In the genomic region with DNA sequence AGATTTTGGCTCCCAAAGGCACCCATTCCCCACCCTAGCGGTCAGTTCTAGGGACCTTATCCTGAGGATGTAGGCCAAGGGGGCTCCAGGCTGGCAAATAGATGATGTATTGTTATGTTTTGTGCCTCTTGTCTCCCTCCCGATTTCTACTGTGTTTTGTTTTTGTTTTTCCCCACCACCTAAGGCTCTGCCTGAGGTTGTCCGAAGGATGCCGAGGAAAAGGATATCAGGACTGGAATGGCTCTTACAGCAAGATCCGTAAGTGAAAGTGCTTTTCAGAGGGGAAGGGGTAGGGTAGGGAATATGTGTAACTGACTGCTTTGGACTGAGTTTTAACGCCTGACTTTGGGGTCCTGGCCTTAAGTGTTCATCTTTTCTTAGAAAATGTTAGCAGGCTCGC, we compare ENCODE assay signal across 21 cellular contexts. TPM values are rescaled to one million over a fixed set of nuclear protein-coding genes. Genes with fewer than 3 reads are reported as not detected.
DNase-seq lines count a peak whose midpoint lies in the region; ATAC-seq, FAIRE-seq and TF ChIP-seq lines count a peak whose summit lies in the region.
"Had no signal": no experiment of that assay in that cellular context is flagged by ENCODE, and none has a peak within 500 bp of the region (broad histone marks: within the 10 kb centered on the region; RNA-seq: fewer than 3 reads in every experiment).

No MANE protein-coding gene starts in this region.

- no TSS peak for BruUV-seq in HepG2 (replicated peaks; lab: Mats Ljungman, UMichigan)

- peaks cover 10% of the 10 kb centered on the region for H3K36me3 Mint-ChIP-seq in activated CD8-positive, alpha-beta T cell treated with anti-CD3 and anti-CD28 coated beads for 36 hours (ENCODE audit: low read depth)

- H3K27me3 ChIP-seq in HepG2 (ENCODE audit: control insufficient read depth in 1 of 2, insufficient read depth in 2 of 2, low read length in 2 of 2) (peaks cover 0 to 26% of the 10 kb centered on the region in 2 experiments; a peak in 3 of 5 replicates), right lobe of liver (peaks cover 3 to 46% of the 10 kb centered on the region in 2 donors), layer of hippocampus (ENCODE audit: control insufficient read depth, insufficient read depth, low read length) (peaks cover 18% of the 10 kb centered on the region)

- H2AFZ ChIP-seq in HepG2 (ENCODE audit: low read length): peak overlapping the region; percentile 8

- H3K27me3 Mint-ChIP-seq in activated CD8-positive, alpha-beta T cell treated with anti-CD3 and anti-CD28 coated beads for 36 hours: peaks cover 61% of the 10 kb centered on the region

- POLR2A ChIA-PET in HepG2 (lab: Yijun Ruan, JAX): no interaction called here
- POLR2A ChIA-PET in activated CD8-positive, alpha-beta T cell treated with anti-CD3 and anti-CD28 coated beads for 36 hours (lab: Charles Lee): no interaction called here

- DNase-seq in HepG2 (ENCODE audit: low spot score) (no peak), right lobe of liver (no peak), NCI-H1048 (lab: John Stamatoyannopoulos, UW) (no peak)
- DNase-seq in activated CD8-positive, alpha-beta T cell treated with anti-CD3 and anti-CD28 coated beads for 36 hours: no peak
- DNase-seq: activated CD4-positive, alpha-beta T cell treated with anti-CD3 and anti-CD28 coated beads, Interleukin-2, amount 50 U/mL, for 48 hours; erythroblast; left colon; midbrain; NCI-H1436; NCI-H226; stimulated activated naive CD4-positive, alpha-beta T cell treated with Interleukin-2 at 50 U/mL for 16 hours; trophoblast cell had no signal

- no peaks in the 10 kb centered on the region for H4K20me1 ChIP-seq in HepG2 (ENCODE audit: insufficient read depth, low read length)

- no peak for TF ChIP-seq CTCF in HepG2 (CRISPR knock-in tag; IDR thresholded peaks at IDR 0.05)
- TF ChIP-seq CTCF in right lobe of liver (IDR thresholded peaks at IDR 0.05): no peak
- no peak for TF ChIP-seq CTCF in WI38 (IDR thresholded peaks at IDR 0.05; ENCODE audit: low read depth, low read length)
- no peak for TF ChIP-seq CTCF in activated CD8-positive, alpha-beta T cell treated with anti-CD3 and anti-CD28 coated beads for 36 hours (IDR thresholded peaks at IDR 0.05)

- H3K9ac ChIP-seq in HepG2 (ENCODE audit: insufficient read depth, low read depth, low read length): no peak overlapping the region

- no peaks in the 10 kb centered on the region for H3K4me1 Mint-ChIP-seq in activated CD8-positive, alpha-beta T cell treated with anti-CD3 and anti-CD28 coated beads for 36 hours (ENCODE audit: low read depth)
- H3K4me1 Mint-ChIP-seq: activated naive CD4-positive, alpha-beta T cell treated with anti-CD3 and anti-CD28 coated beads, Interleukin-2, amount 50 U/mL, for 24 hours; neural crest cell had no signal

- 9% methylated on average over 7 of the region's 7 CpGs for WGBS in HepG2 (ENCODE audit: low lambda C conversion rate)
- WGBS in right lobe of liver (ENCODE audit: insufficient coverage, low coverage, low lambda C conversion rate, missing lambda C conversion rate): 3% methylated on average over 7 of the region's 7 CpGs

- H3K27ac Mint-ChIP-seq in activated CD8-positive, alpha-beta T cell treated with anti-CD3 and anti-CD28 coated beads for 36 hours: no peak overlapping the region
- H3K27ac Mint-ChIP-seq: activated naive CD4-positive, alpha-beta T cell treated with anti-CD3 and anti-CD28 coated beads, Interleukin-2, amount 50 U/mL, for 24 hours had no signal

- peaks cover 7% of the 10 kb centered on the region for H3K9me3 Mint-ChIP-seq in activated CD8-positive, alpha-beta T cell treated with anti-CD3 and anti-CD28 coated beads for 36 hours

- H3K4me3 ChIP-seq in HepG2 (replicated peaks in 1 of 3; ENCODE audit: insufficient read depth in 1 of 3, low read depth in 2 of 3, low read length in 3 of 3): no peak overlapping the region
- no peak overlapping the region for H3K4me3 ChIP-seq in right lobe of liver
- H3K4me3 ChIP-seq in WI38 (ENCODE audit: low read depth, low read length): peak overlapping the region; percentile 24; the same call in 1 of the 2 replicates
- H3K4me3 ChIP-seq: breast epithelium, right atrium auricular region had no signal

- H3K4me2 ChIP-seq in HepG2 (ENCODE audit: low read depth, low read length): peak overlapping the region; percentile 18

- H3K36me3 ChIP-seq in HepG2 (replicated peaks in 1 of 2; ENCODE audit: control insufficient read depth in 1 of 2, insufficient read depth in 2 of 2, low read length in 2 of 2): no peaks in the 10 kb centered on the region
- no peaks in the 10 kb centered on the region for H3K36me3 ChIP-seq in right lobe of liver
- H3K36me3 ChIP-seq: breast epithelium, right atrium auricular region had no signal

- no peak overlapping the region for H3K4me3 Mint-ChIP-seq in activated CD8-positive, alpha-beta T cell treated with anti-CD3 and anti-CD28 coated beads for 36 hours
- H3K4me3 Mint-ChIP-seq: activated naive CD4-positive, alpha-beta T cell treated with anti-CD3 and anti-CD28 coated beads, Interleukin-2, amount 50 U/mL, for 24 hours; neural crest cell had no signal

- H3K4me1 ChIP-seq in HepG2 (ENCODE audit: insufficient read depth, low read length) (no peaks in the 10 kb centered on the region), right lobe of liver (no peaks in the 10 kb centered on the region)
- H3K4me1 ChIP-seq: breast epithelium, right atrium auricular region had no signal

- TF ChIP-seq RAD21 in HepG2 (CRISPR knock-in tag; IDR thresholded peaks at IDR 0.05): no peak

- no peak for FAIRE-seq in HepG2 (lab: Jason Lieb, UNC)

- H3K27ac ChIP-seq in HepG2 (ENCODE audit: extremely low read length, insufficient read depth, low read length) (no peak overlapping the region), right lobe of liver (no peak overlapping the region), layer of hippocampus (ENCODE audit: low read depth, low read length) (peak overlapping the region; percentile 49)
- H3K27ac ChIP-seq: breast epithelium, right atrium auricular region had no signal

- TF ChIP-seq POLR2A in HepG2 (IDR thresholded peaks at IDR 0.05; ENCODE audit: insufficient read depth in 1 of 2, low read depth in 2 of 2, low read length in 2 of 2) (no peak), right lobe of liver (IDR thresholded peaks at IDR 0.05) (no peak)

- no peaks in the 10 kb centered on the region for H3K79me2 ChIP-seq in HepG2 (ENCODE audit: insufficient read depth, low read length)

- H3K9me3 ChIP-seq in HepG2 (ENCODE audit: low read length) (peaks cover 4% of the 10 kb centered on the region; the same call in 1 of the 2 replicates), right lobe of liver (no peaks in the 10 kb centered on the region)

- intact Hi-C loops in HepG2 (cut with micrococcal nuclease; ENCODE audit: unreplicated experiment) (no loop called here), right lobe of liver (cut with DNase I) (no loop called here)
- intact Hi-C loops in activated CD8-positive, alpha-beta T cell treated with anti-CD3 and anti-CD28 coated beads for 36 hours (cut with micrococcal nuclease): no loop called here

- CTCF ChIA-PET in HepG2 (lab: Yijun Ruan, JAX; ENCODE audit: low intra/inter-chr PET ratio, low total read pairs): no interaction called here
- CTCF ChIA-PET in activated CD8-positive, alpha-beta T cell treated with anti-CD3 and anti-CD28 coated beads for 36 hours (lab: Charles Lee): no interaction called here

- TF ChIP-seq EP300 in HepG2 (IDR thresholded peaks at IDR 0.05; ENCODE audit: low read depth in 2 of 2, low read length in 2 of 2) (no peak), HepG2 (CRISPR knock-in tag; IDR thresholded peaks at IDR 0.05; ENCODE audit: borderline replicate concordance) (no peak)

- ATAC-seq in HepG2 (peak; percentile 67), right lobe of liver (no peak), HG02970 (IDR thresholded peaks at IDR 0.05; ENCODE audit: low FRiP score, unreplicated experiment) (no peak), HG03108 (IDR thresholded peaks at IDR 0.05; ENCODE audit: unreplicated experiment) (no peak)
- ATAC-seq in activated CD8-positive, alpha-beta T cell treated with anti-CD3 and anti-CD28 coated beads for 36 hours: no peak
- ATAC-seq: left colon had no signal

- in situ Hi-C loops in HepG2 (cut with HindIII; ENCODE audit: extremely low pct_ligation_motif_present, low pct_unique_long_range_greater_than_20kb): no loop called here

TF ChIP-seq in HepG2, 621 proteins besides CTCF, POLR2A, EP300 and RAD21 (continues in another document):
- TF ChIP-seq RFXANK (CRISPR knock-in tag; IDR thresholded peaks at IDR 0.05): no peak
- TF ChIP-seq ZNF780A (CRISPR knock-in tag; IDR thresholded peaks at IDR 0.05): no peak
- TF ChIP-seq SRSF1 (optimal IDR thresholded peaks at IDR 0.05; ENCODE audit: low read depth, low read length): no peak

RNA-seq across cellular contexts. Expression of gene FOXG1, which starts 6.6 kb away (rescaled TPM):
- total RNA-seq in HepG2 (2016; rRNA removed; fragmentation: Illumina TruSeq; extraction: Trizol) (not detected in 2 replicates), right lobe of liver (not detected)
- total RNA-seq in HepG2 (2016; cell fraction: cytosol; rRNA removed; fragmentation: Illumina TruSeq; extraction: Trizol; ENCODE audit: low read depth): not detected in 2 replicates
- total RNA-seq in HepG2 (2016; cell fraction: insoluble cytoplasmic fraction; rRNA removed; fragmentation: Illumina TruSeq; extraction: Trizol): not detected in 2 replicates
- not detected in 2 replicates for total RNA-seq in HepG2 (2016; cell fraction: membrane; rRNA removed; fragmentation: Illumina TruSeq; extraction: Trizol)
- not detected in 2 replicates for total RNA-seq in HepG2 (2016; cell fraction: nucleus; rRNA removed; fragmentation: Illumina TruSeq; extraction: Trizol)
- not detected in 2 replicates for polyA plus RNA-seq in HepG2 (2011; rRNA removed)
- not detected in 2 replicates for polyA plus RNA-seq in HepG2 (2011; cell fraction: cytosol; rRNA removed)
- polyA plus RNA-seq in HepG2 (2011; cell fraction: nucleus; rRNA removed): not detected in 2 replicates
- not detected in 2 replicates for polyA plus RNA-seq in HepG2 (2012)
- not detected in 2 replicates for polyA plus RNA-seq in HepG2 (2016; cell fraction: cytosol; fragmentation: Illumina TruSeq; extraction: Trizol; ENCODE audit: low read depth)
- not detected in 2 replicates for polyA plus RNA-seq in HepG2 (2016; cell fraction: insoluble cytoplasmic fraction; fragmentation: Illumina TruSeq; extraction: Trizol; ENCODE audit: low read depth)
- not detected in 2 replicates for polyA plus RNA-seq in HepG2 (2016; cell fraction: membrane; fragmentation: Illumina TruSeq; extraction: Trizol; ENCODE audit: low read depth)
- not detected in 2 replicates for polyA plus RNA-seq in HepG2 (2016; cell fraction: nucleus; fragmentation: Illumina TruSeq; extraction: Trizol; ENCODE audit: insufficient read depth, low read depth)
- polyA minus RNA-seq in HepG2 (2011; rRNA and poly(A)+ RNA removed; ENCODE audit: low replicate concordance): not detected in 2 replicates
- polyA minus RNA-seq in HepG2 (2011; cell fraction: cytosol; rRNA and poly(A)+ RNA removed): not detected in 2 replicates
- not detected in 2 replicates for polyA minus RNA-seq in HepG2 (2011; cell fraction: nucleus; rRNA and poly(A)+ RNA removed)
- total RNA-seq in activated CD8-positive, alpha-beta T cell treated with anti-CD3 and anti-CD28 coated beads for 36 hours: not detected
- total RNA-seq: breast epithelium, dermis microvascular lymphatic vessel endothelial cell, left colon, neural crest cell, right atrium auricular region had no signal
